18 cellular contexts compared by ENCODE assay signal in the genomic region with DNA sequence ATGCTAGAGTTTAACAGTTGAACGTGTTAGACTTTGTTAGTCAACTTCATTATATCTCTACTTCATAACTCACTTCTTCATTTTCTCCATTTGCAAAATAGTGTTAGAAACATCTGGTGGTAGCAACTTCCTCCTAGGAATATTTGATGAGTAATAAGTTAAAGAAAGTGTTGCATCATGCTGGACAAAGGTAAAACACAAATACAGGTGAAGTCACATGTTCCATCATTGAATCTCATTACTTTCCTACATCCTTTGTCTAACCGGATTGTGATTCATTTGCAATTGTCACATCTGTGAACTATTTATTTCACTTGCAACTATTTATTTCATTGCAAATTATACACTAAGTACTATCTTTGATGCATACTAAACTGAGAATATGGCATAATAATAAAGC.
"Had no signal": no experiment of that assay in that cellular context is flagged by ENCODE, and none has a peak within 500 bp of the region (broad histone marks: within the 10 kb centered on the region; RNA-seq: fewer than 3 reads in every experiment).

No MANE protein-coding gene starts in this region.

- H3K4me1 ChIP-seq: esophagus squamous epithelium, spleen had no signal

- H3K9me3 ChIP-seq: esophagus squamous epithelium, ovary, spleen had no signal

- H3K27ac Mint-ChIP-seq: activated naive CD4-positive, alpha-beta T cell treated with anti-CD3 and anti-CD28 coated beads, Interleukin-2, amount 10 ng/mL, durations not matched to agents 7 days and 5 days; natural killer cell; stimulated activated memory B cell treated with anti-CD40 and anti-IgM and Interleukin-4, amounts not matched to agents 10 μg/mL and 1 μg/mL and 100 μg/mL, for 72 hours had no signal

- H3K9me3 Mint-ChIP-seq: activated naive CD4-positive, alpha-beta T cell treated with anti-CD3 and anti-CD28 coated beads, Interleukin-2, amount 10 ng/mL, durations not matched to agents 7 days and 5 days; stimulated activated memory B cell treated with anti-CD40 and anti-IgM and Interleukin-4, amounts not matched to agents 10 μg/mL and 1 μg/mL and 100 μg/mL, for 72 hours had no signal

- DNase-seq: activated CD4-positive, alpha-beta T cell treated with anti-CD3 and anti-CD28 coated beads, Interleukin-2, amount 50 U/mL, for 1 hour; activated CD8-positive, alpha-beta memory T cell treated with anti-CD3 and anti-CD28 coated beads, Interleukin-2, amount 50 U/mL, for 4 hours; activated effector memory CD4-positive, alpha-beta T cell treated with Interleukin-2 at 50 U/mL for 16 hours; activated naive CD4-positive, alpha-beta T cell treated with anti-CD3 and anti-CD28 coated beads, Interleukin-2, amount 10 ng/mL, durations not matched to agents 7 days and 5 days; activated T-cell treated with anti-CD3 and anti-CD28 coated beads, Interleukin-2, amount 50 U/mL, for 48 hours; aorta; cerebellar nuclear complex; effector CD4-positive, alpha-beta T cell; esophagus squamous epithelium; mesendoderm; natural killer cell; ovary; spleen; stimulated activated CD4-positive, alpha-beta T cell treated with anti-CD3 and anti-CD28 coated beads, Interleukin-4, amount 100 ng/mL, for 4 hours; T1000 had no signal

- H3K27ac ChIP-seq: esophagus squamous epithelium, ovary, spleen had no signal

- H3K36me3 ChIP-seq: esophagus squamous epithelium, ovary, spleen had no signal

- H3K4me1 Mint-ChIP-seq: activated naive CD4-positive, alpha-beta T cell treated with anti-CD3 and anti-CD28 coated beads, Interleukin-2, amount 10 ng/mL, durations not matched to agents 7 days and 5 days; natural killer cell had no signal

- H3K4me3 Mint-ChIP-seq: activated naive CD4-positive, alpha-beta T cell treated with anti-CD3 and anti-CD28 coated beads, Interleukin-2, amount 10 ng/mL, durations not matched to agents 7 days and 5 days; natural killer cell; stimulated activated memory B cell treated with anti-CD40 and anti-IgM and Interleukin-4, amounts not matched to agents 10 μg/mL and 1 μg/mL and 100 μg/mL, for 72 hours had no signal

- H3K36me3 Mint-ChIP-seq: activated naive CD4-positive, alpha-beta T cell treated with anti-CD3 and anti-CD28 coated beads, Interleukin-2, amount 10 ng/mL, durations not matched to agents 7 days and 5 days; natural killer cell; stimulated activated memory B cell treated with anti-CD40 and anti-IgM and Interleukin-4, amounts not matched to agents 10 μg/mL and 1 μg/mL and 100 μg/mL, for 72 hours had no signal

- H3K27me3 ChIP-seq: esophagus squamous epithelium, ovary, spleen had no signal

- H3K4me3 ChIP-seq: esophagus squamous epithelium, ovary, spleen had no signal

- ATAC-seq: activated CD4-positive, CD25-positive, alpha-beta regulatory T cell treated with anti-CD3 and anti-CD28 coated beads, Interleukin-2, amount 50 U/mL, for 24 hours; natural killer cell; sciatic nerve; stimulated activated memory B cell treated with anti-CD40 and anti-IgM and Interleukin-4, amounts not matched to agents 10 μg/mL and 1 μg/mL and 100 μg/mL, for 72 hours had no signal

- H3K27me3 Mint-ChIP-seq: activated naive CD4-positive, alpha-beta T cell treated with anti-CD3 and anti-CD28 coated beads, Interleukin-2, amount 10 ng/mL, durations not matched to agents 7 days and 5 days; stimulated activated memory B cell treated with anti-CD40 and anti-IgM and Interleukin-4, amounts not matched to agents 10 μg/mL and 1 μg/mL and 100 μg/mL, for 72 hours had no signal
